Comparison of ENCODE assay signal across 9 cellular contexts in genomic region chr19:15091918-15092753, GRCh38. TPM values are rescaled to one million over a fixed set of nuclear protein-coding genes. Genes with fewer than 3 reads are reported as not detected.
DNase-seq lines count a peak whose midpoint lies in the region; ATAC-seq, FAIRE-seq and TF ChIP-seq lines count a peak whose summit lies in the region.
"Had no signal": no experiment of that assay in that cellular context is flagged by ENCODE, and none has a peak within 500 bp of the region (broad histone marks: within the 10 kb centered on the region; RNA-seq: fewer than 3 reads in every experiment).

No MANE protein-coding gene starts in this region.

- no peaks in the 10 kb centered on the region for H3K79me2 ChIP-seq in OCI-LY3 (ENCODE audit: low read length)

- H2BK5ac ChIP-seq in IMR-90 (ENCODE audit: low read depth, low read length, poor library complexity, severe bottlenecking): no peak overlapping the region

- H3K27ac Mint-ChIP-seq in activated naive CD4-positive, alpha-beta T cell treated with anti-CD3 and anti-CD28 coated beads, Interleukin-2, amount 10 ng/mL, durations not matched to agents 7 days and 5 days: no peak overlapping the region

- H4K20me1 ChIP-seq in IMR-90 (ENCODE audit: insufficient read depth, low read length): no peaks in the 10 kb centered on the region
- H4K20me1 ChIP-seq in OCI-LY3 (ENCODE audit: insufficient read depth, low read length): no peaks in the 10 kb centered on the region

- TF ChIP-seq CTCF in IMR-90 (conservative IDR thresholded peaks at IDR 0.05; ENCODE audit: low read depth, low read length) (peak; percentile 79), OCI-LY3 (IDR thresholded peaks at IDR 0.05; ENCODE audit: low read depth, low read length) (peak; percentile 70)

- no peak for FAIRE-seq in small intestine (lab: Jason Lieb, UNC)

- H3K9me3 ChIP-seq in IMR-90 (ENCODE audit: control insufficient read depth, insufficient read depth, low read length) (no peaks in the 10 kb centered on the region), OCI-LY3 (ENCODE audit: insufficient read depth, low read length) (no peaks in the 10 kb centered on the region), small intestine (ENCODE audit: control insufficient read depth, low read depth) (no peaks in the 10 kb centered on the region)

- no peak overlapping the region for H3K9ac ChIP-seq in IMR-90 (ENCODE audit: low read depth, low read length)
- no peak overlapping the region; the same call in 1 of the 2 replicates for H3K9ac ChIP-seq in OCI-LY3 (ENCODE audit: low read length)

- no peak overlapping the region for H3K18ac ChIP-seq in IMR-90 (ENCODE audit: low read depth, low read length)

- H3K9me3 Mint-ChIP-seq in activated naive CD4-positive, alpha-beta T cell treated with anti-CD3 and anti-CD28 coated beads, Interleukin-2, amount 10 ng/mL, durations not matched to agents 7 days and 5 days: no peaks in the 10 kb centered on the region

- H2BK20ac ChIP-seq in IMR-90 (ENCODE audit: low read depth, low read length): no peak overlapping the region

- POLR2A ChIA-PET in IMR-90 (lab: Charles Lee; ENCODE audit: unreplicated experiment): interaction anchor here (0.6 kb wide), 1 partner anchor 34 kb away, joined by 4 read pairs; no protein-coding TSS in a partner anchor

- no peak overlapping the region for H3K14ac ChIP-seq in IMR-90 (replicated peaks; ENCODE audit: low read depth, low read length)

- no peak overlapping the region for H4K8ac ChIP-seq in IMR-90 (ENCODE audit: low read depth in 2 of 2, low read length in 2 of 2)

- in situ Hi-C loops in IMR-90 (cut with MboI; ENCODE audit: low sequenced_read_pairs): no loop called here

- H2BK120ac ChIP-seq in IMR-90 (ENCODE audit: low read depth, low read length): no peak overlapping the region

- no peak for TF ChIP-seq POLR2A in IMR-90 (IDR thresholded peaks at IDR 0.05; ENCODE audit: low read depth, low read length)

- no peak overlapping the region for H3K4me3 ChIP-seq in IMR-90 (ENCODE audit: insufficient read depth, low read depth, low read length)
- H3K4me3 ChIP-seq in OCI-LY3 (ENCODE audit: low read length): peak overlapping the region; percentile 58
- no peak overlapping the region for H3K4me3 ChIP-seq in small intestine (ENCODE audit: low read depth in 1 of 2, low read length in 2 of 2)
- H3K4me3 ChIP-seq: skin epidermis had no signal

- H2AFZ ChIP-seq in IMR-90 (replicated peaks; ENCODE audit: low read length, poor library complexity) (no peak overlapping the region), OCI-LY3 (ENCODE audit: low read depth, low read length) (peak overlapping the region; percentile 95)

- H3K27me3 ChIP-seq in IMR-90 (ENCODE audit: control insufficient read depth, insufficient read depth, low read length) (peaks cover 11% of the 10 kb centered on the region), OCI-LY3 (ENCODE audit: low read depth, low read length) (peaks cover 16% of the 10 kb centered on the region; the same call in 1 of the 2 replicates), small intestine (ENCODE audit: control insufficient read depth in 2 of 2, insufficient read depth in 2 of 2, low read length in 2 of 2) (no peaks in the 10 kb centered on the region)

- no peak overlapping the region for H3K4me3 Mint-ChIP-seq in activated naive CD4-positive, alpha-beta T cell treated with anti-CD3 and anti-CD28 coated beads, Interleukin-2, amount 10 ng/mL, durations not matched to agents 7 days and 5 days

- no peak overlapping the region for H2BK15ac ChIP-seq in IMR-90 (ENCODE audit: low read depth, low read length)

- peaks cover 2% of the 10 kb centered on the region for H3K27me3 Mint-ChIP-seq in activated naive CD4-positive, alpha-beta T cell treated with anti-CD3 and anti-CD28 coated beads, Interleukin-2, amount 10 ng/mL, durations not matched to agents 7 days and 5 days

- H3K27ac ChIP-seq in IMR-90 (ENCODE audit: insufficient read depth, low read length): no peak overlapping the region
- H3K27ac ChIP-seq in OCI-LY3 (ENCODE audit: low read length): no peak overlapping the region
- H3K27ac ChIP-seq in small intestine (ENCODE audit: low read depth in 1 of 2, low read length in 1 of 2): no peak overlapping the region
- H3K27ac ChIP-seq: skin epidermis had no signal

- no peaks in the 10 kb centered on the region for H3K79me1 ChIP-seq in IMR-90 (ENCODE audit: low read depth in 1 of 2, low read length in 2 of 2)

- ATAC-seq in IMR-90 (ENCODE audit: low read depth) (peak; percentile 75), GM21390 (IDR thresholded peaks at IDR 0.05; ENCODE audit: unreplicated experiment) (no peak), HG02642 (IDR thresholded peaks at IDR 0.05; ENCODE audit: poor library complexity, unreplicated experiment) (no peak)

- no peaks in the 10 kb centered on the region for H3K36me3 Mint-ChIP-seq in activated naive CD4-positive, alpha-beta T cell treated with anti-CD3 and anti-CD28 coated beads, Interleukin-2, amount 10 ng/mL, durations not matched to agents 7 days and 5 days

- 20% methylated on average over 1 of the region's 13 CpGs; no CpG with 5 or more reads in 1 of the 2 experiments for WGBS in IMR-90 (ENCODE audit: extremely low coverage in 2 of 2, insufficient read length in 1 of 2), 2 experiments
- 5 to 16% (median 14%) methylated on average over 13 of the region's 13 CpGs for WGBS in small intestine, 3 donors

- no peak overlapping the region for H2AK5ac ChIP-seq in IMR-90 (ENCODE audit: low read depth, low read length)

- H4K5ac ChIP-seq in IMR-90 (ENCODE audit: low read depth, low read length): no peak overlapping the region

- dilution Hi-C loops in IMR-90 (cut with HindIII; ENCODE audit: low sequenced_read_pairs, unreplicated experiment): no loop called here

- DNase-seq in D341Med (ENCODE audit: low spot score) (peak; percentile 61), IMR-90 (peak; percentile 71), iPS DF 4.7 (ENCODE audit: extremely low read depth, low spot score) (peak; percentile 64), small intestine (peak; percentile 60)
- peak; percentile 56 for DNase-seq in activated naive CD4-positive, alpha-beta T cell treated with anti-CD3 and anti-CD28 coated beads, Interleukin-2, amount 10 ng/mL, durations not matched to agents 7 days and 5 days

- no peak overlapping the region for H3K4ac ChIP-seq in IMR-90 (ENCODE audit: low read depth, low read length)

- CTCF ChIA-PET in IMR-90 (lab: Yijun Ruan, JAX): interaction anchor here (0.5 to 1.6 kb wide), 19 partner anchors 9 to 1294 kb away, joined by 3 to 12 read pairs (median 5); partner anchors contain the start of gene OR1I1
- CTCF ChIA-PET in activated naive CD4-positive, alpha-beta T cell treated with anti-CD3 and anti-CD28 coated beads, Interleukin-2, amount 10 ng/mL, durations not matched to agents 7 days and 5 days (lab: Charles Lee): interaction anchor here (0.6 to 5.6 kb wide), 20 partner anchors 10 to 464 kb away, joined by 3 to 33 read pairs (median 4); partner anchors contain the start of gene AKAP8L

- H3K36me3 ChIP-seq in IMR-90 (ENCODE audit: control insufficient read depth, insufficient read depth, low read length) (no peaks in the 10 kb centered on the region), OCI-LY3 (replicated peaks; ENCODE audit: low read depth, low read length) (no peaks in the 10 kb centered on the region), small intestine (ENCODE audit: control insufficient read depth in 2 of 2, insufficient read depth in 2 of 2, low read length in 2 of 2) (no peaks in the 10 kb centered on the region)

- TF ChIP-seq RAD21 in IMR-90 (IDR thresholded peaks at IDR 0.05; ENCODE audit: low read length): peak; percentile 72

- no peak overlapping the region for H4K91ac ChIP-seq in IMR-90 (ENCODE audit: insufficient read depth, low read depth, low read length)

- H2AK9ac ChIP-seq in IMR-90 (replicated peaks; ENCODE audit: low read depth, low read length, poor library complexity): no peak overlapping the region

- no peak overlapping the region for H3K23ac ChIP-seq in IMR-90 (ENCODE audit: low read depth, low read length)

- H3K4me2 ChIP-seq in IMR-90 (ENCODE audit: low read depth, low read length) (peak overlapping the region; percentile 48; the same call in 1 of the 2 replicates), OCI-LY3 (ENCODE audit: low read length) (peak overlapping the region; percentile 74)

- no TSS peak for BruUV-seq in IMR-90 (replicated peaks; lab: Mats Ljungman, UMichigan)

- H3K4me1 ChIP-seq in IMR-90 (ENCODE audit: control insufficient read depth, insufficient read depth, low read length) (peaks cover 3% of the 10 kb centered on the region; the same call in 1 of the 2 replicates), OCI-LY3 (ENCODE audit: low read length) (no peaks in the 10 kb centered on the region), small intestine (ENCODE audit: control insufficient read depth in 2 of 2, insufficient read depth in 1 of 2, low read depth in 1 of 2, low read length in 1 of 2) (no peaks in the 10 kb centered on the region)

- H3K56ac ChIP-seq in IMR-90 (ENCODE audit: extremely low read depth, insufficient read depth, low read length): no peak overlapping the region

- peaks cover 5% of the 10 kb centered on the region for H3K4me1 Mint-ChIP-seq in activated naive CD4-positive, alpha-beta T cell treated with anti-CD3 and anti-CD28 coated beads, Interleukin-2, amount 10 ng/mL, durations not matched to agents 7 days and 5 days

- no peaks in the 10 kb centered on the region for H3K9me1 ChIP-seq in IMR-90 (ENCODE audit: insufficient read depth, low read length)

- intact Hi-C loops in IMR-90 (cut with micrococcal nuclease): loop anchor here (1.0 to 5.0 kb wide), 4 partner anchors 58 to 464 kb away; no protein-coding TSS in a partner anchor

TF ChIP-seq in IMR-90, 13 proteins besides CTCF, POLR2A, EP300 and RAD21 (continues in another document):
- TF ChIP-seq SMC3 (IDR thresholded peaks at IDR 0.05; ENCODE audit: low read depth, low read length): peak; percentile 59
- no peak for TF ChIP-seq MAZ (IDR thresholded peaks at IDR 0.05; ENCODE audit: borderline replicate concordance, low read depth, low read length)

RNA-seq across cellular contexts. Expression of gene OR1I1, which starts 10.1 kb away (rescaled TPM):
- total RNA-seq in IMR-90 (2012; rRNA removed): not detected in 2 replicates
- polyA plus RNA-seq in IMR-90 (2012; rRNA removed) (not detected in 2 replicates), small intestine (not detected)
- not detected in 2 replicates for polyA plus RNA-seq in IMR-90 (2012; cell fraction: cytosol; rRNA removed)
- polyA plus RNA-seq in IMR-90 (2012; cell fraction: nucleus; rRNA removed; ENCODE audit: low replicate concordance): not detected in 2 replicates

RNA-seq across cellular contexts. Expression of gene SYDE1, which starts 15.1 kb away (rescaled TPM):
- 18.6 and 19.4 TPM in 2 replicates for total RNA-seq in IMR-90 (2012; rRNA removed)
- polyA plus RNA-seq in IMR-90 (2012; rRNA removed) (64.9 and 84.7 TPM in 2 replicates), small intestine (1 to 10 TPM in 2 of 3 donors, under 1 TPM in 1; 0.45 to 5.4 (median 1.9) TPM)
- polyA plus RNA-seq in IMR-90 (2012; cell fraction: cytosol; rRNA removed): 50.7 and 84.5 TPM in 2 replicates
- polyA plus RNA-seq in IMR-90 (2012; cell fraction: nucleus; rRNA removed; ENCODE audit: low replicate concordance): 87.9 and 261 TPM in 2 replicates

RNA-seq across cellular contexts. Expression of gene CASP14, which starts 42.9 kb away (rescaled TPM):
- not detected in 2 replicates for total RNA-seq in IMR-90 (2012; rRNA removed)
- not detected in 2 replicates for polyA plus RNA-seq in IMR-90 (2012; rRNA removed)
- polyA plus RNA-seq in IMR-90 (2012; cell fraction: cytosol; rRNA removed): not detected in 2 replicates
- polyA plus RNA-seq in IMR-90 (2012; cell fraction: nucleus; rRNA removed; ENCODE audit: low replicate concordance): not detected in 2 replicates
- not detected for polyA plus RNA-seq in small intestine

Comparison
In these comparisons a context has a peak if more than half of its experiments do, and no peak if none do; other contexts are left out.
1. RNA of gene SYDE1, which starts 15.1 kb away (polyA plus RNA-seq): 50.7 to 261 TPM in IMR-90; 0.45 to 5.4 TPM in small intestine; every median in the first group is over 4 times any median in the second.
2. Peak in every context shown above with its lines, with median percentiles within 50 percentile points of each other: DNase-seq.